In genomic region chr3:142863965-142864924, GRCh38 we compare ENCODE assay signal across 15 cellular contexts. TPM values are rescaled to one million over a fixed set of nuclear protein-coding genes. Genes with fewer than 3 reads are reported as not detected.
DNase-seq lines count a peak whose midpoint lies in the region; ATAC-seq and TF ChIP-seq lines count a peak whose summit lies in the region.
"Had no signal": no experiment of that assay in that cellular context is flagged by ENCODE, and none has a peak within 500 bp of the region (broad histone marks: within the 10 kb centered on the region; RNA-seq: fewer than 3 reads in every experiment).

No MANE protein-coding gene starts in this region.

- dilution Hi-C loops in mammary epithelial cell (cut with HindIII; ENCODE audit: low sequenced_read_pairs), result no loop called here

- H3K4me1 ChIP-seq in left ventricle myocardium inferior (peaks cover 17% of the 10 kb centered on the region), mammary epithelial cell (ENCODE audit: insufficient read depth, low read length) (peaks cover 17% of the 10 kb centered on the region), upper lobe of right lung (no peaks in the 10 kb centered on the region)
- H3K4me1 ChIP-seq: ascending aorta had no signal

- 26% methylated on average over 8 of the region's 8 CpGs for WGBS in mammary epithelial cell (ENCODE audit: low coverage, missing lambda C conversion rate)

- H3K4me3 ChIP-seq in left ventricle myocardium inferior, result no peak overlapping the region
- H3K4me3 ChIP-seq in mammary epithelial cell (replicated peaks in 1 of 3; ENCODE audit: insufficient read depth in 1 of 3, low read depth in 2 of 3, low read length in 3 of 3), result peak overlapping the region in 2 of 3 experiments; percentile 23 to 35
- no peak overlapping the region for H3K4me3 ChIP-seq in upper lobe of right lung
- H3K4me3 ChIP-seq: ascending aorta had no signal

- intact Hi-C loops in left ventricle myocardium inferior (cut with micrococcal nuclease), result no loop called here
- intact Hi-C loops in left cardiac atrium (cut with DNase I), result no loop called here
- intact Hi-C loops in mammary epithelial cell (cut with micrococcal nuclease), result no loop called here
- intact Hi-C loops in upper lobe of right lung (cut with DNase I), result no loop called here

- BruUV-seq in mammary epithelial cell (replicated peaks; lab: Mats Ljungman, UMichigan), result no TSS peak

- H3K36me3 ChIP-seq in left ventricle myocardium inferior (no peaks in the 10 kb centered on the region), mammary epithelial cell (ENCODE audit: insufficient read depth, low read length) (no peaks in the 10 kb centered on the region), upper lobe of right lung (no peaks in the 10 kb centered on the region)
- H3K36me3 ChIP-seq: ascending aorta had no signal

- H3K9me3 ChIP-seq in left ventricle myocardium inferior (replicated peaks) (no peaks in the 10 kb centered on the region), mammary epithelial cell (replicated peaks; ENCODE audit: insufficient read depth, low read length) (no peaks in the 10 kb centered on the region), upper lobe of right lung (no peaks in the 10 kb centered on the region)
- H3K9me3 ChIP-seq: ascending aorta had no signal

- H3K27ac ChIP-seq in left ventricle myocardium inferior (replicated peaks), result peak overlapping the region; percentile 33
- peak overlapping the region; percentile 45 for H3K27ac ChIP-seq in mammary epithelial cell (ENCODE audit: insufficient read depth, low read depth, low read length)
- no peak overlapping the region for H3K27ac ChIP-seq in upper lobe of right lung
- H3K27ac ChIP-seq: ascending aorta had no signal

- peak overlapping the region; percentile 78 for H3K4me2 ChIP-seq in mammary epithelial cell (ENCODE audit: insufficient read depth, low read depth, low read length)

- TF ChIP-seq CTCF in left ventricle myocardium inferior (IDR thresholded peaks at IDR 0.05; ENCODE audit: borderline replicate concordance), result no peak
- no peak for TF ChIP-seq CTCF in mammary epithelial cell (conservative IDR thresholded peaks at IDR 0.05 in 1 of 2, IDR thresholded peaks at IDR 0.05 in 1 of 2; ENCODE audit: extremely low read depth in 1 of 2, insufficient read depth in 1 of 2, low read depth in 1 of 2, low read length in 2 of 2)
- no peak for TF ChIP-seq CTCF in upper lobe of right lung (IDR thresholded peaks at IDR 0.05)

- no peak overlapping the region for H3K9ac ChIP-seq in mammary epithelial cell (ENCODE audit: insufficient read depth, low read length)

- in situ Hi-C loops in mammary epithelial cell (cut with MboI; ENCODE audit: low sequenced_read_pairs in 2 of 2), result no loop called here

- H4K20me1 ChIP-seq in mammary epithelial cell (ENCODE audit: insufficient read depth, low read length), result no peaks in the 10 kb centered on the region

- ATAC-seq in left cardiac atrium (no peak), upper lobe of right lung (peak; percentile 57), GM21390 (IDR thresholded peaks at IDR 0.05; ENCODE audit: unreplicated experiment) (no peak)

- CTCF ChIA-PET in mammary epithelial cell (lab: Charles Lee; ENCODE audit: low non-redundant PET), result no interaction called here

- DNase-seq in left ventricle myocardium inferior (no peak), left cardiac atrium (no peak), NOMO-1 treated with DMSO at 0.1 percent for 48 hours (lab: John Stamatoyannopoulos, UW; ENCODE audit: unreplicated experiment) (peak; percentile 72), mammary epithelial cell (peak; percentile 32), upper lobe of right lung (no peak), NK-92 (lab: John Stamatoyannopoulos, UW; ENCODE audit: unreplicated experiment) (no peak)
- no peak for DNase-seq in stimulated activated CD4-positive, alpha-beta T cell treated with anti-CD3 and anti-CD28 coated beads, Interleukin-4, amount 100 ng/mL, for 24 hours
- DNase-seq: activated CD4-positive, CD25-positive, alpha-beta regulatory T cell; activated T-cell treated with anti-CD3 and anti-CD28 coated beads, Interleukin-2, amount 50 U/mL, for 4 hours; DMS79; Right ventricle myocardium superior had no signal

- no peaks in the 10 kb centered on the region for H3K79me2 ChIP-seq in mammary epithelial cell (ENCODE audit: insufficient read depth, low read length)

- H3K27me3 ChIP-seq in left ventricle myocardium inferior (ENCODE audit: low read depth) (no peaks in the 10 kb centered on the region), mammary epithelial cell (ENCODE audit: insufficient read depth, low read length) (no peaks in the 10 kb centered on the region), upper lobe of right lung (peaks cover 3% of the 10 kb centered on the region)
- H3K27me3 ChIP-seq: ascending aorta had no signal

- peak overlapping the region; percentile 68 for H2AFZ ChIP-seq in mammary epithelial cell (ENCODE audit: low read depth, low read length)

RNA-seq across cellular contexts. Expression of gene PCOLCE2, which starts 24.6 kb away (rescaled TPM):
- 74.3 TPM for total RNA-seq in left ventricle myocardium inferior
- 100 to 1,000 TPM; 126 to 153 TPM for total RNA-seq in left cardiac atrium
- total RNA-seq in mammary epithelial cell, result 1 to 10 TPM; 2.8 to 3.5 TPM
- polyA plus RNA-seq in mammary epithelial cell, result 2.9 TPM
- 11.0 TPM for polyA minus RNA-seq in mammary epithelial cell
- 23.3 TPM for total RNA-seq in upper lobe of right lung
- total RNA-seq: lung microvascular endothelial cell had no signal
- polyA plus RNA-seq: IgD-negative memory B cell had no signal

Comparison
In these comparisons a context has a peak if more than half of its experiments do, and no peak if none do; other contexts are left out.
1. DNase-seq: peak in NOMO-1 treated with DMSO at 0.1 percent for 48 hours (single experiment) and mammary epithelial cell (single experiment); none in left ventricle myocardium inferior (single experiment), left cardiac atrium (single experiment), upper lobe of right lung (single experiment), NK-92 (single experiment) and stimulated activated CD4-positive, alpha-beta T cell treated with anti-CD3 and anti-CD28 coated beads, Interleukin-4, amount 100 ng/mL, for 24 hours (single experiment).
2. H3K4me3 ChIP-seq: peak in mammary epithelial cell (2 of 3); none in left ventricle myocardium inferior (single experiment) and upper lobe of right lung (single experiment).